In the genomic region with DNA sequence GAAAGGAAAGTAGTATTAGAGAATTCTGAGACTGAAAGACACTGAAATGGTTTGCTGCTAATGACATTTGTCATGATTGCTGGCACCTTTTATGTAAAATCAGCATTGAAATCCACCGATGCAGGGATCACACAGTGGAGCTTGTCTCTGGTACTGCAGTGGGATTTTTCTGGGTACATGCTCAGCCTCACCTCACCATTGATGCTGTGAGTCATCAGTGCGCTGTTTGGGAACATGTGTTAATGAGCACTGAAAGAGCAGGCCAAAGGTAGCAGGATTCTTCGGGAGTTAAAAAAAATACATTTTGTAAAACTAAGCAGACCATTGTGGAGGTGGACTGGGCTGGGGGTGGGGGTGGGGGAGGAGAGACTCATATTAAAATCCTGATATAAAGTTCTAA, we compare ENCODE assay signal across 1 cellular context.
TF ChIP-seq lines count a peak whose summit lies in the region.

No MANE protein-coding gene starts in this region.

TF ChIP-seq in WTC11, 78 proteins besides CTCF, POLR2A, EP300 and RAD21 (continued from another document):
- TF ChIP-seq, protein P1, sequence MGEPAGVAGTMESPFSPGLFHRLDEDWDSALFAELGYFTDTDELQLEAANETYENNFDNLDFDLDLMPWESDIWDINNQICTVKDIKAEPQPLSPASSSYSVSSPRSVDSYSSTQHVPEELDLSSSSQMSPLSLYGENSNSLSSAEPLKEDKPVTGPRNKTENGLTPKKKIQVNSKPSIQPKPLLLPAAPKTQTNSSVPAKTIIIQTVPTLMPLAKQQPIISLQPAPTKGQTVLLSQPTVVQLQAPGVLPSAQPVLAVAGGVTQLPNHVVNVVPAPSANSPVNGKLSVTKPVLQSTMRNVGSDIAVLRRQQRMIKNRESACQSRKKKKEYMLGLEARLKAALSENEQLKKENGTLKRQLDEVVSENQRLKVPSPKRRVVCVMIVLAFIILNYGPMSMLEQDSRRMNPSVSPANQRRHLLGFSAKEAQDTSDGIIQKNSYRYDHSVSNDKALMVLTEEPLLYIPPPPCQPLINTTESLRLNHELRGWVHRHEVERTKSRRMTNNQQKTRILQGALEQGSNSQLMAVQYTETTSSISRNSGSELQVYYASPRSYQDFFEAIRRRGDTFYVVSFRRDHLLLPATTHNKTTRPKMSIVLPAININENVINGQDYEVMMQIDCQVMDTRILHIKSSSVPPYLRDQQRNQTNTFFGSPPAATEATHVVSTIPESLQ (CRISPR knock-in tag; IDR thresholded peaks at IDR 0.05) = no peak
- TF ChIP-seq CREM (CRISPR knock-in tag; IDR thresholded peaks at IDR 0.05) = no peak
- TF ChIP-seq, protein P2, sequence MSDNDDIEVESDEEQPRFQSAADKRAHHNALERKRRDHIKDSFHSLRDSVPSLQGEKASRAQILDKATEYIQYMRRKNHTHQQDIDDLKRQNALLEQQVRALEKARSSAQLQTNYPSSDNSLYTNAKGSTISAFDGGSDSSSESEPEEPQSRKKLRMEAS (CRISPR knock-in tag; IDR thresholded peaks at IDR 0.05) = no peak
- TF ChIP-seq, protein P3, sequence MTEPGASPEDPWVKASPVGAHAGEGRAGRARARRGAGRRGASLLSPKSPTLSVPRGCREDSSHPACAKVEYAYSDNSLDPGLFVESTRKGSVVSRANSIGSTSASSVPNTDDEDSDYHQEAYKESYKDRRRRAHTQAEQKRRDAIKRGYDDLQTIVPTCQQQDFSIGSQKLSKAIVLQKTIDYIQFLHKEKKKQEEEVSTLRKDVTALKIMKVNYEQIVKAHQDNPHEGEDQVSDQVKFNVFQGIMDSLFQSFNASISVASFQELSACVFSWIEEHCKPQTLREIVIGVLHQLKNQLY (CRISPR knock-in tag; IDR thresholded peaks at IDR 0.05) = no peak
- TF ChIP-seq, protein P4, sequence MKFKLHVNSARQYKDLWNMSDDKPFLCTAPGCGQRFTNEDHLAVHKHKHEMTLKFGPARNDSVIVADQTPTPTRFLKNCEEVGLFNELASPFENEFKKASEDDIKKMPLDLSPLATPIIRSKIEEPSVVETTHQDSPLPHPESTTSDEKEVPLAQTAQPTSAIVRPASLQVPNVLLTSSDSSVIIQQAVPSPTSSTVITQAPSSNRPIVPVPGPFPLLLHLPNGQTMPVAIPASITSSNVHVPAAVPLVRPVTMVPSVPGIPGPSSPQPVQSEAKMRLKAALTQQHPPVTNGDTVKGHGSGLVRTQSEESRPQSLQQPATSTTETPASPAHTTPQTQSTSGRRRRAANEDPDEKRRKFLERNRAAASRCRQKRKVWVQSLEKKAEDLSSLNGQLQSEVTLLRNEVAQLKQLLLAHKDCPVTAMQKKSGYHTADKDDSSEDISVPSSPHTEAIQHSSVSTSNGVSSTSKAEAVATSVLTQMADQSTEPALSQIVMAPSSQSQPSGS (CRISPR knock-in tag; IDR thresholded peaks at IDR 0.05; ENCODE audit: borderline replicate concordance, low read depth) = no peak
